ENCODE assay signal across 23 cellular contexts in genomic region chr4:84490663-84491062, GRCh38. TPM values are rescaled to one million over a fixed set of nuclear protein-coding genes. Genes with fewer than 3 reads are reported as not detected.
A peak's percentile ranks its signal among the peaks of the same experiment; 100 is the strongest.
DNase-seq lines count a peak whose midpoint lies in the region; ATAC-seq and TF ChIP-seq lines count a peak whose summit lies in the region.
"Had no signal": no experiment of that assay in that cellular context is flagged by ENCODE, and none has a peak within 500 bp of the region (broad histone marks: within the 10 kb centered on the region; RNA-seq: fewer than 3 reads in every experiment).

No MANE protein-coding gene starts in this region.

- H3K4me1 ChIP-seq in HEK293 (ENCODE audit: control insufficient read depth, insufficient read depth, low read length) (no peaks in the 10 kb centered on the region), endocrine pancreas (ENCODE audit: control insufficient read depth, insufficient read depth, low read length) (peaks cover 32% of the 10 kb centered on the region)
- H3K4me1 ChIP-seq: A549, BE2C had no signal

- no peaks in the 10 kb centered on the region for H3K9me3 ChIP-seq in HEK293 (ENCODE audit: control insufficient read depth, insufficient read depth, low read depth, low read length)
- H3K9me3 ChIP-seq in endocrine pancreas (ENCODE audit: control insufficient read depth, low read length) = no peaks in the 10 kb centered on the region
- no peaks in the 10 kb centered on the region for H3K9me3 ChIP-seq in neural cell (ENCODE audit: low read length)
- no peaks in the 10 kb centered on the region for H3K9me3 ChIP-seq in T-helper 17 cell (ENCODE audit: control insufficient read depth, low read length, poor library complexity, severe bottlenecking)
- H3K9me3 ChIP-seq: A549, BE2C had no signal

- H3K27ac Mint-ChIP-seq in type B pancreatic cell = no peak overlapping the region
- H3K27ac Mint-ChIP-seq in naive thymus-derived CD8-positive, alpha-beta T cell = no peak overlapping the region
- H3K27ac Mint-ChIP-seq in T-helper 17 cell = no peak overlapping the region
- H3K27ac Mint-ChIP-seq: CD14-positive monocyte; CD4-positive, alpha-beta T cell; CD8-positive, alpha-beta memory T cell had no signal

- no peaks in the 10 kb centered on the region for H3K79me2 ChIP-seq in neural cell (replicated peaks; ENCODE audit: insufficient read depth, low read length)

- H3K27me3 ChIP-seq in endocrine pancreas (ENCODE audit: control insufficient read depth, insufficient read depth, low read length) (no peaks in the 10 kb centered on the region), neural cell (ENCODE audit: insufficient read depth, low read depth, low read length) (peaks cover 100% of the 10 kb centered on the region)
- H3K27me3 ChIP-seq: BE2C had no signal

- no peak for ATAC-seq in naive thymus-derived CD8-positive, alpha-beta T cell
- ATAC-seq in T-helper 17 cell = no peak
- no peak for ATAC-seq in GM19324 (IDR thresholded peaks at IDR 0.05; ENCODE audit: low FRiP score, unreplicated experiment)
- ATAC-seq: A549, GM12878 had no signal

- H3K4me1 Mint-ChIP-seq in type B pancreatic cell (ENCODE audit: unreplicated experiment) = peaks cover 18% of the 10 kb centered on the region
- H3K4me1 Mint-ChIP-seq in naive thymus-derived CD8-positive, alpha-beta T cell = peaks cover 2 to 8% (median 6%) of the 10 kb centered on the region in 4 donors
- H3K4me1 Mint-ChIP-seq in T-helper 17 cell = no peaks in the 10 kb centered on the region

- DNase-seq in type B pancreatic cell (ENCODE audit: extremely low spot score, unreplicated experiment) (no peak), T-helper 17 cell (no peak)
- no peak for DNase-seq in naive thymus-derived CD8-positive, alpha-beta T cell
- DNase-seq: 8988T; ACHN; AML-193; BE2C; CD4-positive, alpha-beta T cell; CD8-positive, alpha-beta memory T cell; DMS 273 treated with DMSO at 0.1 percent for 48 hours; DMS79; EL; GDM1; H7; HCEC 1CT had no signal

- POLR2A ChIA-PET in HEK293 (lab: Yijun Ruan, JAX) = no interaction called here
- POLR2A ChIA-PET in naive thymus-derived CD8-positive, alpha-beta T cell (lab: Charles Lee) = no interaction called here

- no peak for TF ChIP-seq RAD21 in neural cell (conservative IDR thresholded peaks at IDR 0.05)

- H3K36me3 ChIP-seq in HEK293 (ENCODE audit: control insufficient read depth in 2 of 2, insufficient read depth in 1 of 2, low read length in 2 of 2) = peaks cover 0 to 29% of the 10 kb centered on the region in 2 experiments; a peak in 2 of 3 replicates
- H3K36me3 ChIP-seq in endocrine pancreas (ENCODE audit: control insufficient read depth, insufficient read depth, low read length) = peaks cover 13% of the 10 kb centered on the region
- no peaks in the 10 kb centered on the region for H3K36me3 ChIP-seq in neural cell (ENCODE audit: insufficient read depth, low read length)
- H3K36me3 ChIP-seq: BLaER1 treated with 17β-estradiol and CSF1 and Interleukin-3, amounts not matched to agents 10 nM and 100 nM had no signal

- peak overlapping the region; percentile 35 for H3K4me3 Mint-ChIP-seq in type B pancreatic cell
- no peak overlapping the region for H3K4me3 Mint-ChIP-seq in naive thymus-derived CD8-positive, alpha-beta T cell
- no peak overlapping the region for H3K4me3 Mint-ChIP-seq in T-helper 17 cell
- H3K4me3 Mint-ChIP-seq: CD4-positive, alpha-beta T cell had no signal

- no peaks in the 10 kb centered on the region for H3K9me2 ChIP-seq in neural cell (ENCODE audit: insufficient read depth, low read length)

- H3K36me3 Mint-ChIP-seq in type B pancreatic cell = peaks cover 8% of the 10 kb centered on the region
- peaks cover 8 to 33% (median 9%) of the 10 kb centered on the region in 3 donors for H3K36me3 Mint-ChIP-seq in naive thymus-derived CD8-positive, alpha-beta T cell
- peaks cover 2% of the 10 kb centered on the region for H3K36me3 Mint-ChIP-seq in T-helper 17 cell (ENCODE audit: low read depth)
- H3K36me3 Mint-ChIP-seq: CD8-positive, alpha-beta memory T cell had no signal

- H3K4me2 ChIP-seq in neural cell (ENCODE audit: low read length) = no peak overlapping the region
- H3K4me2 ChIP-seq: A549; BLaER1 treated with 17β-estradiol and CSF1 and Interleukin-3, amounts not matched to agents 10 nM and 100 nM had no signal

- H3K27me3 Mint-ChIP-seq in type B pancreatic cell (peaks cover 98% of the 10 kb centered on the region), T-helper 17 cell (peaks cover 90% of the 10 kb centered on the region)
- H3K27me3 Mint-ChIP-seq in naive thymus-derived CD8-positive, alpha-beta T cell = peaks cover 68 to 100% (median 73%) of the 10 kb centered on the region in 5 donors

- no peaks in the 10 kb centered on the region for H3K9me3 Mint-ChIP-seq in type B pancreatic cell
- peaks cover 0 to 49% (median 15%) of the 10 kb centered on the region in 9 donors for H3K9me3 Mint-ChIP-seq in naive thymus-derived CD8-positive, alpha-beta T cell

- H3K9ac ChIP-seq in endocrine pancreas (ENCODE audit: control insufficient read depth, insufficient read depth, low read length) = no peak overlapping the region
- H3K9ac ChIP-seq in neural cell (ENCODE audit: low read length) = no peak overlapping the region
- H3K9ac ChIP-seq: BLaER1 treated with 17β-estradiol and CSF1 and Interleukin-3, amounts not matched to agents 10 nM and 100 nM had no signal

- TF ChIP-seq CTCF in HEK293 (tag by site-specific recombination; IDR thresholded peaks at IDR 0.05) (no peak), neural cell (IDR thresholded peaks at IDR 0.05; ENCODE audit: poor library complexity, severe bottlenecking) (no peak), type B pancreatic cell (conservative IDR thresholded peaks at IDR 0.05) (no peak)

- H3F3A ChIP-seq in neural cell (ENCODE audit: insufficient read depth, low read length, poor library complexity, severe bottlenecking) = no peaks in the 10 kb centered on the region

- H2AFZ ChIP-seq in neural cell (ENCODE audit: low read depth, low read length) = no peak overlapping the region

- H4K20me1 ChIP-seq in neural cell (ENCODE audit: insufficient read depth) = no peaks in the 10 kb centered on the region
- H4K20me1 ChIP-seq: BLaER1 treated with 17β-estradiol and CSF1 and Interleukin-3, amounts not matched to agents 10 nM and 100 nM had no signal

- H3K4me3 ChIP-seq in HEK293 (ENCODE audit: low read depth, low read length) = no peak overlapping the region
- H3K4me3 ChIP-seq in endocrine pancreas (ENCODE audit: control insufficient read depth, insufficient read depth, low read length) = peak overlapping the region; percentile 79
- H3K4me3 ChIP-seq in neural cell (ENCODE audit: low read length) = no peak overlapping the region
- H3K4me3 ChIP-seq: A549; BLaER1 treated with 17β-estradiol and CSF1 and Interleukin-3, amounts not matched to agents 10 nM and 100 nM; GM12878 had no signal

- no peak overlapping the region for H3K27ac ChIP-seq in HEK293 (ENCODE audit: extremely low read depth, low read depth, low read length)
- peak overlapping the region; percentile 1 for H3K27ac ChIP-seq in neural cell (ENCODE audit: low read length)
- H3K27ac ChIP-seq: A549; BLaER1 treated with 17β-estradiol and CSF1 and Interleukin-3, amounts not matched to agents 10 nM and 100 nM had no signal

- TF ChIP-seq EP300 in neural cell (conservative IDR thresholded peaks at IDR 0.05; ENCODE audit: poor library complexity, severe bottlenecking) = no peak

- CTCF ChIA-PET in HEK293 (lab: Yijun Ruan, JAX) = interaction anchor here (1.1 to 1.6 kb wide), 2 partner anchors 13 to 39 kb away, joined by 3 to 5 read pairs; no protein-coding TSS in a partner anchor

TF ChIP-seq in HEK293, 187 proteins besides CTCF, POLR2A, EP300 and RAD21:
- TF ChIP-seq ZNF366 (tag by site-specific recombination; conservative IDR thresholded peaks at IDR 0.05) (peak; percentile 56), ZNF791 (tag by site-specific recombination; IDR thresholded peaks at IDR 0.05) (no peak)

TF ChIP-seq in neural cell, 6 proteins besides CTCF, POLR2A, EP300 and RAD21:
- TF ChIP-seq TAF1 (IDR thresholded peaks at IDR 0.05; ENCODE audit: low read depth) (no peak), MXI1 (conservative IDR thresholded peaks at IDR 0.05; ENCODE audit: poor library complexity, severe bottlenecking) (no peak), POLR2AphosphoS5 (IDR thresholded peaks at IDR 0.05) (no peak), REST (IDR thresholded peaks at IDR 0.05; ENCODE audit: borderline replicate concordance) (no peak), SMC3 (conservative IDR thresholded peaks at IDR 0.05; ENCODE audit: poor library complexity) (no peak), EZH2 (IDR thresholded peaks at IDR 0.05; ENCODE audit: borderline replicate concordance, insufficient read depth, low read length, poor library complexity, severe bottlenecking) (no peak)
TF ChIP-seq in neural cell: peak in this region for 0.

RNA-seq across cellular contexts. Expression of gene NKX6-1, which starts 8.4 kb away (rescaled TPM):
- polyA plus RNA-seq in neural cell = 15.0 and 20.1 TPM in 2 replicates
- polyA minus RNA-seq in neural cell = 17.7 and 20.2 TPM in 2 replicates
- total RNA-seq in type B pancreatic cell (ENCODE audit: low replicate concordance) (14.4 and 14.9 TPM in 2 replicates), T-helper 17 cell (under 1 TPM in 1 of 2 donors, not detected in 1; 0.12 TPM)
- not detected for total RNA-seq in naive thymus-derived CD8-positive, alpha-beta T cell
- polyA plus RNA-seq in naive thymus-derived CD8-positive, alpha-beta T cell = not detected
- total RNA-seq: CD4-positive, alpha-beta T cell; CD8-positive, alpha-beta memory T cell; GM12878; H7 had no signal
- polyA plus RNA-seq: CD14-positive monocyte; CD8-positive, alpha-beta memory T cell; GM12878 had no signal

Comparison
In these comparisons a context has a peak if more than half of its experiments do, and no peak if none do; other contexts are left out.
1. RNA of gene NKX6-1, which starts 8.4 kb away (total RNA-seq): 14.4 to 14.9 TPM in type B pancreatic cell; 0.12 TPM in T-helper 17 cell and not detected in naive thymus-derived CD8-positive, alpha-beta T cell; every median in the first group is over 10 times any median in the second.